ENCODE assay signal across 33 cellular contexts in genomic region chr2:15654727-15655073, GRCh38.
DNase-seq lines count a peak whose midpoint lies in the region; ATAC-seq, FAIRE-seq and TF ChIP-seq lines count a peak whose summit lies in the region.
"Had no signal": no experiment of that assay in that cellular context is flagged by ENCODE, and none has a peak within 500 bp of the region (broad histone marks: within the 10 kb centered on the region; RNA-seq: fewer than 3 reads in every experiment).

No MANE protein-coding gene starts in this region.

- no peak overlapping the region for H4K12ac ChIP-seq in trophoblast cell (ENCODE audit: low read depth, low read length)

- no peak overlapping the region for H3K9ac ChIP-seq in neuronal stem cell (ENCODE audit: low read depth, low read length, poor library complexity)
- H3K9ac ChIP-seq in trophoblast cell (ENCODE audit: low read length), result no peak overlapping the region
- H3K9ac ChIP-seq: BLaER1; BLaER1 treated with 17β-estradiol and CSF1 and Interleukin-3, amounts not matched to agents 10 nM and 100 nM had no signal

- H3K27ac ChIP-seq in neuronal stem cell (replicated peaks; ENCODE audit: low read length) (no peak overlapping the region), trophoblast cell (ENCODE audit: low read depth, low read length) (no peak overlapping the region)
- H3K27ac ChIP-seq: 22Rv1; A549; BLaER1; BLaER1 treated with 17β-estradiol and CSF1 and Interleukin-3, amounts not matched to agents 10 nM and 100 nM; C4-2B had no signal

- H3K36me3 ChIP-seq in neuronal stem cell (replicated peaks in 1 of 2; ENCODE audit: control insufficient read depth in 2 of 2, insufficient read depth in 2 of 2, low read length in 2 of 2), result no peaks in the 10 kb centered on the region
- no peaks in the 10 kb centered on the region for H3K36me3 ChIP-seq in trophoblast cell (ENCODE audit: control insufficient read depth in 1 of 2, insufficient read depth in 2 of 2, low read length in 2 of 2)
- H3K36me3 ChIP-seq: BE2C; BLaER1; BLaER1 treated with 17β-estradiol and CSF1 and Interleukin-3, amounts not matched to agents 10 nM and 100 nM had no signal

- no CpG with 5 or more reads among the region's 9 CpGs for WGBS in neuronal stem cell (ENCODE audit: extremely low coverage in 2 of 2, insufficient read length in 2 of 2, insufficient replicate concordance in 1 of 2), 2 donors
- no CpG with 5 or more reads among the region's 9 CpGs for WGBS in trophoblast cell (ENCODE audit: extremely low coverage, insufficient coverage, insufficient read length)

- H3K4me2 ChIP-seq in neuronal stem cell (ENCODE audit: insufficient read depth, low read length, poor library complexity, severe bottlenecking) (no peak overlapping the region), trophoblast cell (ENCODE audit: low read length) (no peak overlapping the region)
- H3K4me2 ChIP-seq: A549; BLaER1; BLaER1 treated with 17β-estradiol and CSF1 and Interleukin-3, amounts not matched to agents 10 nM and 100 nM had no signal

- TF ChIP-seq POLR2A in H54 (IDR thresholded peaks at IDR 0.05; ENCODE audit: low read depth, low read length), result no peak

- no peaks in the 10 kb centered on the region for H3K79me1 ChIP-seq in neuronal stem cell (ENCODE audit: low read depth, low read length)
- H3K79me1 ChIP-seq in trophoblast cell (ENCODE audit: low read length), result peaks cover 20% of the 10 kb centered on the region

- peaks cover 0 to 2% of the 10 kb centered on the region in 2 donors for H3K9me3 ChIP-seq in neuronal stem cell (replicated peaks in 1 of 2; ENCODE audit: control insufficient read depth in 2 of 2, insufficient read depth in 1 of 2, low read depth in 1 of 2, low read length in 2 of 2)
- peaks cover 2% of the 10 kb centered on the region for H3K9me3 ChIP-seq in trophoblast cell (ENCODE audit: insufficient read depth, low read depth, low read length)
- H3K9me3 ChIP-seq: BE2C, BLaER1, Caco-2 had no signal

- H2AFZ ChIP-seq in neuronal stem cell (ENCODE audit: low read length) (no peak overlapping the region), trophoblast cell (ENCODE audit: insufficient read depth, low read length, poor library complexity) (no peak overlapping the region)

- H2BK12ac ChIP-seq in neuronal stem cell (ENCODE audit: low read length), result no peak overlapping the region
- H2BK12ac ChIP-seq in trophoblast cell (ENCODE audit: low read length), result peak overlapping the region; percentile 53

- peaks cover 0 to 2% of the 10 kb centered on the region in 2 donors for H3K4me1 ChIP-seq in neuronal stem cell (ENCODE audit: control insufficient read depth in 2 of 2, insufficient read depth in 1 of 2, low read depth in 1 of 2, low read length in 2 of 2)
- peaks cover 29 to 38% of the 10 kb centered on the region in 2 experiments for H3K4me1 ChIP-seq in trophoblast cell (ENCODE audit: control insufficient read depth in 1 of 2, insufficient read depth in 2 of 2, low read length in 2 of 2)
- H3K4me1 ChIP-seq: A549, BE2C, Caco-2 had no signal

- H2BK5ac ChIP-seq in neuronal stem cell (ENCODE audit: low read length), result no peak overlapping the region
- no peak overlapping the region for H2BK5ac ChIP-seq in trophoblast cell (ENCODE audit: low read depth, low read length, poor library complexity)

- H3K23ac ChIP-seq in neuronal stem cell (ENCODE audit: low read depth, low read length, poor library complexity) (no peak overlapping the region), trophoblast cell (ENCODE audit: low read length) (no peak overlapping the region)

- H4K8ac ChIP-seq in neuronal stem cell (ENCODE audit: low read depth, low read length) (no peak overlapping the region), trophoblast cell (ENCODE audit: low read depth, low read length) (no peak overlapping the region)

- no peak overlapping the region for H2BK15ac ChIP-seq in neuronal stem cell (ENCODE audit: low read length)

- FAIRE-seq in H54 (lab: Jason Lieb, UNC), result no peak
- FAIRE-seq: A204.1, A549, D721Med had no signal

- H3K18ac ChIP-seq in neuronal stem cell (ENCODE audit: low read length) (no peak overlapping the region), trophoblast cell (ENCODE audit: low read length) (peak overlapping the region; percentile 6)

- H3K14ac ChIP-seq in neuronal stem cell (ENCODE audit: low read length) (no peak overlapping the region), trophoblast cell (ENCODE audit: low read length) (peak overlapping the region; percentile 13)

- H2AK5ac ChIP-seq in neuronal stem cell (ENCODE audit: low read depth, low read length) (peak overlapping the region; percentile 44), trophoblast cell (ENCODE audit: low read length) (peak overlapping the region; percentile 34)

- H3K27me3 ChIP-seq in neuronal stem cell (ENCODE audit: control insufficient read depth in 3 of 3, insufficient read depth in 3 of 3, low read depth in 1 of 3, low read length in 3 of 3) (peaks cover 0 to 3% (median 0%) of the 10 kb centered on the region in 3 experiments), trophoblast cell (ENCODE audit: insufficient read depth, low read length) (no peaks in the 10 kb centered on the region)
- H3K27me3 ChIP-seq: BE2C; BLaER1; BLaER1 treated with 17β-estradiol and CSF1 and Interleukin-3, amounts not matched to agents 10 nM and 100 nM had no signal

- DNase-seq in SK-N-DZ (ENCODE audit: low spot score) (peak; percentile 95), neuronal stem cell (ENCODE audit: low spot score) (no peak), trophoblast cell (no peak), H54 (ENCODE audit: insufficient read length, low spot score) (no peak)
- no peak for DNase-seq in activated effector memory CD4-positive, alpha-beta T cell treated with anti-CD3 and anti-CD28 coated beads, Interleukin-2, amount 50 U/mL, for 16 hours
- DNase-seq: 8988T; ACHN; AML-193; BE2C; C1 segment of cervical spinal cord; Caco-2; Calu3; CD4-positive, alpha-beta memory T cell; CD4-positive, alpha-beta T cell; CD4-positive, CD25-positive, alpha-beta regulatory T cell; CD8-positive, alpha-beta memory T cell; CD8-positive, alpha-beta T cell; COR-L47; DMS 273 treated with DMSO at 0.1 percent for 48 hours; DMS153; DMS53; DMS79; DMS79 treated with DMSO at 0.1 percent for 48 hours; DND-41; EL had no signal

- ATAC-seq in GM19328 (IDR thresholded peaks at IDR 0.05; ENCODE audit: unreplicated experiment), result no peak
- ATAC-seq: A549; CD8-positive, alpha-beta T cell had no signal

- H2BK120ac ChIP-seq in neuronal stem cell (ENCODE audit: low read depth, low read length), result no peak overlapping the region
- H2BK120ac ChIP-seq in trophoblast cell (ENCODE audit: insufficient read depth, low read length, poor library complexity), result peak overlapping the region; percentile 4

- H3K4ac ChIP-seq in neuronal stem cell (ENCODE audit: low read length), result no peak overlapping the region
- H3K4ac ChIP-seq in trophoblast cell (ENCODE audit: low read depth, low read length), result no peak overlapping the region

- no peak overlapping the region for H3K4me3 ChIP-seq in neuronal stem cell (ENCODE audit: low read length in 2 of 2)
- no peak overlapping the region for H3K4me3 ChIP-seq in trophoblast cell (ENCODE audit: low read depth, low read length)
- H3K4me3 ChIP-seq: A549; BLaER1; BLaER1 treated with 17β-estradiol and CSF1 and Interleukin-3, amounts not matched to agents 10 nM and 100 nM had no signal

- H4K91ac ChIP-seq in neuronal stem cell (ENCODE audit: low read depth, low read length, poor library complexity) (no peak overlapping the region), trophoblast cell (ENCODE audit: low read depth, low read length) (peak overlapping the region; percentile 21)

- no peaks in the 10 kb centered on the region for H3K79me2 ChIP-seq in trophoblast cell (ENCODE audit: control insufficient read depth, insufficient read depth, low read length, poor library complexity)
